1 cellular context compared by ENCODE assay signal in genomic region chr1:226457307-226457712, GRCh38.
TF ChIP-seq lines count a peak whose summit lies in the region.

No MANE protein-coding gene starts in this region.

TF ChIP-seq in H1, 55 proteins besides CTCF, POLR2A, EP300 and RAD21 (continued from another document):
- TF ChIP-seq ATF3 (IDR thresholded peaks at IDR 0.05; ENCODE audit: insufficient read depth, low read depth, low read length): no peak
- TF ChIP-seq MAX (IDR thresholded peaks at IDR 0.05): peak; percentile 76
- TF ChIP-seq E2F6 (IDR thresholded peaks at IDR 0.05): peak; percentile 24; the same call in 1 of the 2 replicates
- no peak for TF ChIP-seq KDM4A (IDR thresholded peaks at IDR 0.05; ENCODE audit: low read depth, low read length, severe bottlenecking)
- TF ChIP-seq CHD1 (IDR thresholded peaks at IDR 0.05; ENCODE audit: low read depth, low read length): no peak
- TF ChIP-seq YY1 (IDR thresholded peaks at IDR 0.05; ENCODE audit: low read depth, low read length): peak; percentile 73; the same call in 1 of the 2 replicates
TF ChIP-seq in H1: peak in this region for 3.
